In genomic region chr10:104485632-104486031, GRCh38 we compare ENCODE assay signal across 1 cellular context.
TF ChIP-seq lines count a peak whose summit lies in the region.

No MANE protein-coding gene starts in this region.

TF ChIP-seq in WTC11, 78 proteins besides CTCF, POLR2A, EP300 and RAD21 (continued from another document):
- TF ChIP-seq, protein P1, sequence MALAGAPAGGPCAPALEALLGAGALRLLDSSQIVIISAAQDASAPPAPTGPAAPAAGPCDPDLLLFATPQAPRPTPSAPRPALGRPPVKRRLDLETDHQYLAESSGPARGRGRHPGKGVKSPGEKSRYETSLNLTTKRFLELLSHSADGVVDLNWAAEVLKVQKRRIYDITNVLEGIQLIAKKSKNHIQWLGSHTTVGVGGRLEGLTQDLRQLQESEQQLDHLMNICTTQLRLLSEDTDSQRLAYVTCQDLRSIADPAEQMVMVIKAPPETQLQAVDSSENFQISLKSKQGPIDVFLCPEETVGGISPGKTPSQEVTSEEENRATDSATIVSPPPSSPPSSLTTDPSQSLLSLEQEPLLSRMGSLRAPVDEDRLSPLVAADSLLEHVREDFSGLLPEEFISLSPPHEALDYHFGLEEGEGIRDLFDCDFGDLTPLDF (CRISPR knock-in tag; IDR thresholded peaks at IDR 0.05) = no peak
- no peak for TF ChIP-seq FOXJ3 (CRISPR knock-in tag; IDR thresholded peaks at IDR 0.05; ENCODE audit: borderline replicate concordance)
- TF ChIP-seq CREB1 (CRISPR knock-in tag; IDR thresholded peaks at IDR 0.05) = no peak
